ENCODE assay signal across 13 cellular contexts in genomic region chr3:64152100-64152499, GRCh38.
A peak's percentile ranks its signal among the peaks of the same experiment; 100 is the strongest.
DNase-seq lines count a peak whose midpoint lies in the region; ATAC-seq and TF ChIP-seq lines count a peak whose summit lies in the region.
"Had no signal": no experiment of that assay in that cellular context is flagged by ENCODE, and none has a peak within 500 bp of the region (broad histone marks: within the 10 kb centered on the region; RNA-seq: fewer than 3 reads in every experiment).

No MANE protein-coding gene starts in this region.

- H3K27ac ChIP-seq in AG04450 (ENCODE audit: low read depth, low read length) (no peak overlapping the region), esophagus squamous epithelium (peak overlapping the region; percentile 15 to 83 (median 80))
- H3K27ac ChIP-seq in naive thymus-derived CD4-positive, alpha-beta T cell (ENCODE audit: low read depth, low read length) = no peak overlapping the region
- H3K27ac ChIP-seq: BLaER1 treated with 17β-estradiol and CSF1 and Interleukin-3, amounts not matched to agents 10 nM and 100 nM had no signal

- POLR2A ChIA-PET in AG04450 (lab: Yijun Ruan, JAX) = interaction anchor here (1.3 kb wide), 1 partner anchor 35 kb away, joined by 3 read pairs; no protein-coding TSS in a partner anchor
- POLR2A ChIA-PET in activated CD4-positive, alpha-beta memory T cell treated with anti-CD3 and anti-CD28 coated beads for 36 hours (lab: Charles Lee) = no interaction called here
- POLR2A ChIA-PET in naive thymus-derived CD4-positive, alpha-beta T cell (lab: Charles Lee) = no interaction called here

- 37% methylated on average over 2 of the region's 2 CpGs for WGBS in esophagus squamous epithelium, 2 donors

- CTCF ChIA-PET in AG04450 (lab: Charles Lee) = interaction anchor here (1.0 kb wide), 1 partner anchor 332 kb away, joined by 3 read pairs; no protein-coding TSS in a partner anchor
- CTCF ChIA-PET in activated CD4-positive, alpha-beta memory T cell treated with anti-CD3 and anti-CD28 coated beads for 36 hours (lab: Charles Lee) = no interaction called here
- CTCF ChIA-PET in naive thymus-derived CD4-positive, alpha-beta T cell (lab: Charles Lee) = no interaction called here

- DNase-seq in AG04450 (ENCODE audit: low read depth, low spot score) (peak; percentile 74), NCI-H446 treated with DMSO at 0.1 percent for 48 hours (lab: John Stamatoyannopoulos, UW) (peak; percentile 74), esophagus squamous epithelium (lab: John Stamatoyannopoulos, UW) (no peak), middle frontal gyrus (ENCODE audit: extremely low spot score, low spot score) (no peak), glomerular visceral epithelial cell (ENCODE audit: extremely low spot score) (no peak)
- no peak for DNase-seq in activated CD4-positive, alpha-beta memory T cell treated with anti-CD3 and anti-CD28 coated beads for 36 hours
- DNase-seq in naive thymus-derived CD4-positive, alpha-beta T cell = no peak
- DNase-seq: activated naive CD8-positive, alpha-beta T cell treated with anti-CD3 and anti-CD28 coated beads, Interleukin-2, amount 10 ng/mL, durations not matched to agents 7 days and 5 days; retina; T-helper 2 cell had no signal

- no peak for ATAC-seq in naive thymus-derived CD4-positive, alpha-beta T cell
- ATAC-seq: HCT116 had no signal

- peaks cover 4 to 57% (median 10%) of the 10 kb centered on the region in 3 donors for H3K36me3 ChIP-seq in esophagus squamous epithelium
- H3K36me3 ChIP-seq in naive thymus-derived CD4-positive, alpha-beta T cell (ENCODE audit: control insufficient read depth in 2 of 3, insufficient read depth in 3 of 3, low read length in 3 of 3) = no peaks in the 10 kb centered on the region

- H3K9me3 ChIP-seq in AG04450 (ENCODE audit: control insufficient read depth, insufficient read depth, low read length) (peaks cover 7% of the 10 kb centered on the region; the same call in 1 of the 2 replicates), esophagus squamous epithelium (no peaks in the 10 kb centered on the region)
- H3K9me3 ChIP-seq in naive thymus-derived CD4-positive, alpha-beta T cell (ENCODE audit: control insufficient read depth in 2 of 3, low read length in 3 of 3) = no peaks in the 10 kb centered on the region

- H3K36me3 Mint-ChIP-seq in nephron (ENCODE audit: low read depth) = peaks cover 75% of the 10 kb centered on the region
- H3K36me3 Mint-ChIP-seq in activated CD4-positive, alpha-beta memory T cell treated with anti-CD3 and anti-CD28 coated beads for 36 hours = no peaks in the 10 kb centered on the region
- no peaks in the 10 kb centered on the region for H3K36me3 Mint-ChIP-seq in naive thymus-derived CD4-positive, alpha-beta T cell
- H3K36me3 Mint-ChIP-seq: activated naive CD8-positive, alpha-beta T cell treated with anti-CD3 and anti-CD28 coated beads, Interleukin-2, amount 10 ng/mL, durations not matched to agents 7 days and 5 days had no signal

- no peaks in the 10 kb centered on the region for H3K27me3 ChIP-seq in AG04450 (ENCODE audit: control insufficient read depth, insufficient read depth, low read length)
- no peaks in the 10 kb centered on the region for H3K27me3 ChIP-seq in esophagus squamous epithelium
- no peaks in the 10 kb centered on the region for H3K27me3 ChIP-seq in naive thymus-derived CD4-positive, alpha-beta T cell (ENCODE audit: control insufficient read depth in 2 of 2, insufficient read depth in 2 of 2, low read length in 2 of 2)
- H3K27me3 ChIP-seq: BLaER1 treated with 17β-estradiol and CSF1 and Interleukin-3, amounts not matched to agents 10 nM and 100 nM had no signal

- intact Hi-C loops in esophagus squamous epithelium (cut with DNase I) = no loop called here
- intact Hi-C loops in activated CD4-positive, alpha-beta memory T cell treated with anti-CD3 and anti-CD28 coated beads for 36 hours (cut with micrococcal nuclease) = no loop called here
- intact Hi-C loops in naive thymus-derived CD4-positive, alpha-beta T cell (cut with micrococcal nuclease) = no loop called here

- H3K4me1 Mint-ChIP-seq in nephron = peaks cover 41% of the 10 kb centered on the region
- no peaks in the 10 kb centered on the region for H3K4me1 Mint-ChIP-seq in activated CD4-positive, alpha-beta memory T cell treated with anti-CD3 and anti-CD28 coated beads for 36 hours (ENCODE audit: low read depth)
- H3K4me1 Mint-ChIP-seq in naive thymus-derived CD4-positive, alpha-beta T cell = no peaks in the 10 kb centered on the region
- H3K4me1 Mint-ChIP-seq: activated naive CD8-positive, alpha-beta T cell treated with anti-CD3 and anti-CD28 coated beads, Interleukin-2, amount 10 ng/mL, durations not matched to agents 7 days and 5 days had no signal

- peaks cover 3% of the 10 kb centered on the region for H3K9me3 Mint-ChIP-seq in nephron
- H3K9me3 Mint-ChIP-seq in activated CD4-positive, alpha-beta memory T cell treated with anti-CD3 and anti-CD28 coated beads for 36 hours = no peaks in the 10 kb centered on the region
- no peaks in the 10 kb centered on the region for H3K9me3 Mint-ChIP-seq in naive thymus-derived CD4-positive, alpha-beta T cell

- no peak for TF ChIP-seq CTCF in AG04450 (IDR thresholded peaks at IDR 0.05; ENCODE audit: low read depth, low read length)
- no peak for TF ChIP-seq CTCF in esophagus squamous epithelium (IDR thresholded peaks at IDR 0.05)
- TF ChIP-seq CTCF in nephron (IDR thresholded peaks at IDR 0.05; ENCODE audit: unreplicated experiment in 3 of 3) = no peak

- H3K27me3 Mint-ChIP-seq in nephron (ENCODE audit: low read depth) = no peaks in the 10 kb centered on the region
- peaks cover 2% of the 10 kb centered on the region for H3K27me3 Mint-ChIP-seq in activated CD4-positive, alpha-beta memory T cell treated with anti-CD3 and anti-CD28 coated beads for 36 hours
- H3K27me3 Mint-ChIP-seq in naive thymus-derived CD4-positive, alpha-beta T cell = peaks cover 0 to 14% (median 0%) of the 10 kb centered on the region in 5 donors
- H3K27me3 Mint-ChIP-seq: activated naive CD8-positive, alpha-beta T cell treated with anti-CD3 and anti-CD28 coated beads, Interleukin-2, amount 10 ng/mL, durations not matched to agents 7 days and 5 days had no signal

- no peak overlapping the region for H3K4me3 ChIP-seq in AG04450 (ENCODE audit: low read depth, low read length)
- H3K4me3 ChIP-seq in esophagus squamous epithelium = no peak overlapping the region
- H3K4me3 ChIP-seq in naive thymus-derived CD4-positive, alpha-beta T cell (ENCODE audit: low read length) = no peak overlapping the region
- H3K4me3 ChIP-seq: BLaER1 treated with 17β-estradiol and CSF1 and Interleukin-3, amounts not matched to agents 10 nM and 100 nM had no signal

- no peak for TF ChIP-seq POLR2A in esophagus squamous epithelium (IDR thresholded peaks at IDR 0.05)

- H3K27ac Mint-ChIP-seq in nephron = peak overlapping the region; percentile 92 to 97 (median 97)
- no peak overlapping the region for H3K27ac Mint-ChIP-seq in activated CD4-positive, alpha-beta memory T cell treated with anti-CD3 and anti-CD28 coated beads for 36 hours
- no peak overlapping the region for H3K27ac Mint-ChIP-seq in naive thymus-derived CD4-positive, alpha-beta T cell
- H3K27ac Mint-ChIP-seq: activated naive CD8-positive, alpha-beta T cell treated with anti-CD3 and anti-CD28 coated beads, Interleukin-2, amount 10 ng/mL, durations not matched to agents 7 days and 5 days had no signal

- H3K4me3 Mint-ChIP-seq in nephron = no peak overlapping the region
- no peak overlapping the region for H3K4me3 Mint-ChIP-seq in activated CD4-positive, alpha-beta memory T cell treated with anti-CD3 and anti-CD28 coated beads for 36 hours
- no peak overlapping the region for H3K4me3 Mint-ChIP-seq in naive thymus-derived CD4-positive, alpha-beta T cell
- H3K4me3 Mint-ChIP-seq: activated naive CD8-positive, alpha-beta T cell treated with anti-CD3 and anti-CD28 coated beads, Interleukin-2, amount 10 ng/mL, durations not matched to agents 7 days and 5 days had no signal

- peaks cover 23 to 53% (median 29%) of the 10 kb centered on the region in 3 donors for H3K4me1 ChIP-seq in esophagus squamous epithelium
- H3K4me1 ChIP-seq in naive thymus-derived CD4-positive, alpha-beta T cell (ENCODE audit: control insufficient read depth in 2 of 2, insufficient read depth in 2 of 2, low read length in 2 of 2) = no peaks in the 10 kb centered on the region

Comparison
In these comparisons a context has a peak if more than half of its experiments do, and no peak if none do; other contexts are left out.
1. DNase-seq: peak in AG04450 (single experiment) and NCI-H446 treated with DMSO at 0.1 percent for 48 hours (single experiment); none in esophagus squamous epithelium (single experiment), middle frontal gyrus (single experiment), glomerular visceral epithelial cell (single experiment), activated CD4-positive, alpha-beta memory T cell treated with anti-CD3 and anti-CD28 coated beads for 36 hours (single experiment) and naive thymus-derived CD4-positive, alpha-beta T cell (0 of 9).
2. H3K27ac ChIP-seq: peak in esophagus squamous epithelium (4 of 4); none in AG04450 (single experiment) and naive thymus-derived CD4-positive, alpha-beta T cell (single experiment).
3. H3K27ac Mint-ChIP-seq: peak in nephron (3 of 3); none in activated CD4-positive, alpha-beta memory T cell treated with anti-CD3 and anti-CD28 coated beads for 36 hours (single experiment) and naive thymus-derived CD4-positive, alpha-beta T cell (0 of 9).